In genomic region chr3:48587686-48588085, GRCh38 we compare ENCODE assay signal across 34 cellular contexts. TPM values are rescaled to one million over a fixed set of nuclear protein-coding genes. Genes with fewer than 3 reads are reported as not detected.
"Had no signal": no experiment of that assay in that cellular context is flagged by ENCODE, and none has a peak within 500 bp of the region (broad histone marks: within the 10 kb centered on the region; RNA-seq: fewer than 3 reads in every experiment).

No MANE protein-coding gene starts in this region.

- H3K36me3 ChIP-seq: ascending aorta, gastrocnemius medialis had no signal

- H3K4me3 ChIP-seq: ascending aorta, esophagus muscularis mucosa, gastrocnemius medialis, heart left ventricle had no signal

- H3K4me1 Mint-ChIP-seq: activated B cell treated with CpG ODN at 0.5 μM for 24 hours; brain; central memory CD8-positive, alpha-beta T cell had no signal

- H3K27ac Mint-ChIP-seq: activated B cell treated with CpG ODN at 0.5 μM for 24 hours; activated CD8-positive, alpha-beta T cell treated with anti-CD3 and anti-CD28 coated beads for 36 hours; activated naive CD4-positive, alpha-beta T cell treated with anti-CD3 and anti-CD28 coated beads for 36 hours; activated naive CD4-positive, alpha-beta T cell treated with anti-CD3 and anti-CD28 coated beads, Interleukin-2, amount 50 U/mL, for 72 hours; activated T-helper 17 cell treated with anti-CD3 and anti-CD28 coated beads, Interleukin-2, amount 50 U/mL, for 72 hours; brain; effector memory CD8-positive, alpha-beta T cell; T-helper 1 cell treated with Interleukin-12 subunit alpha and Interleukin-12 subunit beta and Interleukin-4 antibody, amounts not matched to agents 30 μg/mL and 1 μg/mL, for 36 hours; T-helper 2 cell treated with Interferon-gamma antibody and Interleukin-4, amounts not matched to agents 5 μg/mL and 100 μg/mL, for 36 hours had no signal

- H3K4me1 ChIP-seq: ascending aorta, esophagus muscularis mucosa, foreskin keratinocyte, gastrocnemius medialis, heart left ventricle had no signal

- H3K4me3 Mint-ChIP-seq: activated B cell treated with CpG ODN at 0.5 μM for 24 hours; activated CD8-positive, alpha-beta T cell treated with anti-CD3 and anti-CD28 coated beads for 36 hours; activated naive CD4-positive, alpha-beta T cell treated with anti-CD3 and anti-CD28 coated beads for 36 hours; activated naive CD8-positive, alpha-beta T cell treated with anti-CD3 and anti-CD28 coated beads, Interleukin-2, amount 10 ng/mL, durations not matched to agents 7 days and 5 days; activated T-cell treated with anti-CD3 and anti-CD28 coated beads, Interleukin-2, amount 50 U/mL, for 4 hours; activated T-helper 17 cell treated with anti-CD3 and anti-CD28 coated beads, Interleukin-2, amount 50 U/mL, for 72 hours; brain; central memory CD8-positive, alpha-beta T cell; effector memory CD8-positive, alpha-beta T cell; T-helper 1 cell treated with Interleukin-12 subunit alpha and Interleukin-12 subunit beta and Interleukin-4 antibody, amounts not matched to agents 30 μg/mL and 1 μg/mL, for 36 hours; T-helper 2 cell treated with Interferon-gamma antibody and Interleukin-4, amounts not matched to agents 5 μg/mL and 100 μg/mL, for 36 hours had no signal

- ATAC-seq: activated CD4-positive, CD25-positive, alpha-beta regulatory T cell treated with anti-CD3 and anti-CD28 coated beads, Interleukin-2, amount 50 U/mL, for 24 hours; activated CD8-positive, alpha-beta T cell treated with anti-CD3 and anti-CD28 coated beads for 36 hours; activated naive CD4-positive, alpha-beta T cell treated with anti-CD3 and anti-CD28 coated beads, Interleukin-2, amount 50 U/mL, for 72 hours; activated T-cell treated with anti-CD3 and anti-CD28 coated beads, Interleukin-2, amount 50 U/mL, for 4 hours; activated T-helper 17 cell treated with anti-CD3 and anti-CD28 coated beads, Interleukin-2, amount 50 U/mL, for 72 hours; effector memory CD8-positive, alpha-beta T cell; foreskin keratinocyte; gastrocnemius medialis; heart left ventricle had no signal

- H3K9me3 ChIP-seq: ascending aorta, esophagus muscularis mucosa, gastrocnemius medialis, heart left ventricle had no signal

- DNase-seq: activated B cell treated with CpG ODN at 0.5 μM for 24 hours; activated CD4-positive, alpha-beta T cell treated with anti-CD3 and anti-CD28 coated beads for 48 hours; activated CD4-positive, alpha-beta T cell treated with anti-CD3 and anti-CD28 coated beads, Interleukin-2, amount 50 U/mL, for 1 hour; activated CD4-positive, alpha-beta T cell treated with anti-CD3 and anti-CD28 coated beads, Interleukin-2, amount 50 U/mL, for 48 hours; activated CD8-positive, alpha-beta memory T cell treated with anti-CD3 and anti-CD28 coated beads for 24 hours; activated CD8-positive, alpha-beta T cell treated with anti-CD3 and anti-CD28 coated beads for 36 hours; activated effector memory CD4-positive, alpha-beta T cell treated with Interleukin-2 at 50 U/mL for 16 hours; activated gamma-delta T cell treated with Interleukin-2 at 50 U/mL for 16 hours; activated naive CD4-positive, alpha-beta T cell treated with anti-CD3 and anti-CD28 coated beads for 36 hours; activated naive CD8-positive, alpha-beta T cell treated with anti-CD3 and anti-CD28 coated beads, Interleukin-2, amount 10 ng/mL, durations not matched to agents 7 days and 5 days; activated T-cell treated with anti-CD3 and anti-CD28 coated beads, Interleukin-2, amount 50 U/mL, for 4 hours; cortex of kidney; dermis blood vessel endothelial cell; effector CD4-positive, alpha-beta T cell; effector memory CD8-positive, alpha-beta T cell; erythroblast; foreskin keratinocyte; gastrocnemius medialis; glutamatergic neuron; heart left ventricle; T1000; WERI-Rb-1 had no signal

- H3K27ac ChIP-seq: ascending aorta, esophagus muscularis mucosa, foreskin keratinocyte, gastrocnemius medialis, heart left ventricle, WERI-Rb-1 had no signal

- H3K9me3 Mint-ChIP-seq: activated B cell treated with CpG ODN at 0.5 μM for 24 hours; activated CD8-positive, alpha-beta T cell treated with anti-CD3 and anti-CD28 coated beads for 36 hours; activated naive CD4-positive, alpha-beta T cell treated with anti-CD3 and anti-CD28 coated beads for 36 hours; activated naive CD4-positive, alpha-beta T cell treated with anti-CD3 and anti-CD28 coated beads, Interleukin-2, amount 50 U/mL, for 72 hours; activated naive CD8-positive, alpha-beta T cell treated with anti-CD3 and anti-CD28 coated beads, Interleukin-2, amount 10 ng/mL, durations not matched to agents 7 days and 5 days; activated T-cell treated with anti-CD3 and anti-CD28 coated beads, Interleukin-2, amount 50 U/mL, for 4 hours; activated T-helper 17 cell treated with anti-CD3 and anti-CD28 coated beads, Interleukin-2, amount 50 U/mL, for 72 hours; brain; central memory CD8-positive, alpha-beta T cell; effector memory CD8-positive, alpha-beta T cell; T-helper 1 cell treated with Interleukin-12 subunit alpha and Interleukin-12 subunit beta and Interleukin-4 antibody, amounts not matched to agents 30 μg/mL and 1 μg/mL, for 36 hours; T-helper 2 cell treated with Interferon-gamma antibody and Interleukin-4, amounts not matched to agents 5 μg/mL and 100 μg/mL, for 36 hours had no signal

- H3K36me3 Mint-ChIP-seq: activated naive CD4-positive, alpha-beta T cell treated with anti-CD3 and anti-CD28 coated beads, Interleukin-2, amount 50 U/mL, for 72 hours; activated naive CD8-positive, alpha-beta T cell treated with anti-CD3 and anti-CD28 coated beads, Interleukin-2, amount 10 ng/mL, durations not matched to agents 7 days and 5 days had no signal

- H3K27me3 ChIP-seq: ascending aorta, foreskin keratinocyte, gastrocnemius medialis, heart left ventricle had no signal

RNA-seq across cellular contexts. Expression of gene UCN2, which starts 24.1 kb away (rescaled TPM):
- total RNA-seq: activated B cell treated with CpG ODN at 0.5 μM for 24 hours; activated CD8-positive, alpha-beta T cell treated with anti-CD3 and anti-CD28 coated beads for 36 hours; activated naive CD4-positive, alpha-beta T cell treated with anti-CD3 and anti-CD28 coated beads for 36 hours; activated naive CD8-positive, alpha-beta T cell treated with anti-CD3 and anti-CD28 coated beads, Interleukin-2, amount 10 ng/mL, durations not matched to agents 7 days and 5 days; ascending aorta; dermis blood vessel endothelial cell; esophagus muscularis mucosa; gastrocnemius medialis had no signal

RNA-seq across cellular contexts. Expression of gene TMEM89, which starts 33.9 kb away (rescaled TPM):
- total RNA-seq: activated B cell treated with CpG ODN at 0.5 μM for 24 hours; activated naive CD4-positive, alpha-beta T cell treated with anti-CD3 and anti-CD28 coated beads for 36 hours; activated naive CD8-positive, alpha-beta T cell treated with anti-CD3 and anti-CD28 coated beads, Interleukin-2, amount 10 ng/mL, durations not matched to agents 7 days and 5 days; activated T-cell treated with anti-CD3 and anti-CD28 coated beads, Interleukin-2, amount 50 U/mL, for 4 hours; ascending aorta; bronchial epithelial cell; cardiac septum; cerebellum; dermis blood vessel endothelial cell; esophagus muscularis mucosa; gastrocnemius medialis; heart left ventricle had no signal
- polyA plus RNA-seq: heart left ventricle had no signal
